ENCODE assay signal across 17 cellular contexts in the genomic region with DNA sequence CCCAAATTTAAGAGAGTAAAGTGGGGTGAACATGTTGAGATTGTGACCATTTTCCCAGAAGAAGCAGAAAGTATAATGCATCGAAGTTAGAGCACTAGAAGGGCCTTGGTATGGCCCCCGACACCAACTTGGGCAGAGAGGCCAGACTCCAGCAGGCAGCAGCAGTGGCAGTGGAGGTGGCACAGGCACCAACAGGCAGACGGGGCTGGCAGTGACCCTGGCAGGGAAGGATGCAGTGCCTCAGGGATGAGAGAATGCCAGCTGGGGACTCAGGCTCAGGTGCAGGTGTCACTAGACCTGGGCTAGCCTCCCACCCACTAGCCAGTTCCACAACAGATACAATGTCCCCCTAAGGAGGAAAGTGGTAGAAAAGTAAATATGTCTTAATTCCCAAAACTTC. TPM values are rescaled to one million over a fixed set of nuclear protein-coding genes. Genes with fewer than 3 reads are reported as not detected.
DNase-seq lines count a peak whose midpoint lies in the region; ATAC-seq lines count a peak whose summit lies in the region.
"Had no signal": no experiment of that assay in that cellular context is flagged by ENCODE, and none has a peak within 500 bp of the region (broad histone marks: within the 10 kb centered on the region; RNA-seq: fewer than 3 reads in every experiment).

No MANE protein-coding gene starts in this region.

- H3K9me3 ChIP-seq in T-helper 17 cell (ENCODE audit: control insufficient read depth, low read length, poor library complexity, severe bottlenecking) = no peaks in the 10 kb centered on the region
- H3K9me3 ChIP-seq: BLaER1 had no signal

- no peaks in the 10 kb centered on the region for H3K27me3 Mint-ChIP-seq in T-helper 17 cell
- no peaks in the 10 kb centered on the region for H3K27me3 Mint-ChIP-seq in stimulated activated memory B cell treated with anti-CD40 and anti-IgM and Interleukin-4, amounts not matched to agents 10 μg/mL and 1 μg/mL and 100 μg/mL, for 72 hours
- H3K27me3 Mint-ChIP-seq: CD4-positive, alpha-beta memory T cell had no signal

- no peak overlapping the region for H3K4me3 Mint-ChIP-seq in T-helper 17 cell
- no peak overlapping the region for H3K4me3 Mint-ChIP-seq in stimulated activated memory B cell treated with anti-CD40 and anti-IgM and Interleukin-4, amounts not matched to agents 10 μg/mL and 1 μg/mL and 100 μg/mL, for 72 hours
- H3K4me3 Mint-ChIP-seq: CD14-positive monocyte; CD4-positive, alpha-beta memory T cell; HFFc6 had no signal

- DNase-seq in NCI-H2029 (lab: John Stamatoyannopoulos, UW) = peak; percentile 38
- no peak for DNase-seq in NCI-H2029 treated with DMSO at 0.1 percent for 48 hours (lab: John Stamatoyannopoulos, UW)
- peak; percentile 24 for DNase-seq in COLO668 (lab: John Stamatoyannopoulos, UW; ENCODE audit: unreplicated experiment)
- DNase-seq in T-helper 17 cell = no peak
- no peak for DNase-seq in amygdala (lab: John Stamatoyannopoulos, UW)
- DNase-seq: 8988T; Calu3; CD4-positive, alpha-beta memory T cell; GOT3; H7; HFFc6 had no signal

- H3K36me3 Mint-ChIP-seq in T-helper 17 cell (ENCODE audit: low read depth) = peaks cover 9% of the 10 kb centered on the region
- peaks cover 51% of the 10 kb centered on the region for H3K36me3 Mint-ChIP-seq in stimulated activated memory B cell treated with anti-CD40 and anti-IgM and Interleukin-4, amounts not matched to agents 10 μg/mL and 1 μg/mL and 100 μg/mL, for 72 hours

- peak overlapping the region; percentile 65 for H3K27ac Mint-ChIP-seq in T-helper 17 cell
- peak overlapping the region; percentile 1 for H3K27ac Mint-ChIP-seq in stimulated activated memory B cell treated with anti-CD40 and anti-IgM and Interleukin-4, amounts not matched to agents 10 μg/mL and 1 μg/mL and 100 μg/mL, for 72 hours
- H3K27ac Mint-ChIP-seq: CD14-positive monocyte; CD4-positive, alpha-beta memory T cell; HFFc6 had no signal

- H3K9me3 Mint-ChIP-seq in stimulated activated memory B cell treated with anti-CD40 and anti-IgM and Interleukin-4, amounts not matched to agents 10 μg/mL and 1 μg/mL and 100 μg/mL, for 72 hours = no peaks in the 10 kb centered on the region
- H3K9me3 Mint-ChIP-seq: CD14-positive monocyte; CD4-positive, alpha-beta memory T cell; HFFc6 had no signal

- ATAC-seq in T-helper 17 cell (no peak), HG02973 (IDR thresholded peaks at IDR 0.05; ENCODE audit: unreplicated experiment) (no peak)
- ATAC-seq in stimulated activated memory B cell treated with anti-CD40 and anti-IgM and Interleukin-4, amounts not matched to agents 10 μg/mL and 1 μg/mL and 100 μg/mL, for 72 hours = no peak
- ATAC-seq: HCT116, HepG2 had no signal

- H3K4me1 Mint-ChIP-seq in T-helper 17 cell = peaks cover 27% of the 10 kb centered on the region
- no peaks in the 10 kb centered on the region for H3K4me1 Mint-ChIP-seq in stimulated activated memory B cell treated with anti-CD40 and anti-IgM and Interleukin-4, amounts not matched to agents 10 μg/mL and 1 μg/mL and 100 μg/mL, for 72 hours

RNA-seq across cellular contexts. Expression of a gene that starts 27.7 kb away (rescaled TPM):
- total RNA-seq in T-helper 17 cell = 1 to 10 TPM; 8.0 to 9.1 TPM
- total RNA-seq: HepG2 had no signal

RNA-seq across cellular contexts. Expression of a gene that starts 28.0 kb away (rescaled TPM):
- 10 to 100 TPM; 48.6 to 54.2 TPM for total RNA-seq in T-helper 17 cell

Comparison
In these comparisons a context has a peak if more than half of its experiments do, and no peak if none do; other contexts are left out.
1. DNase-seq: peak in NCI-H2029 (single experiment) and COLO668 (single experiment); none in NCI-H2029 treated with DMSO at 0.1 percent for 48 hours (single experiment), T-helper 17 cell (0 of 3) and amygdala (0 of 56).